Comparison of ENCODE assay signal across 8 cellular contexts in the genomic region with DNA sequence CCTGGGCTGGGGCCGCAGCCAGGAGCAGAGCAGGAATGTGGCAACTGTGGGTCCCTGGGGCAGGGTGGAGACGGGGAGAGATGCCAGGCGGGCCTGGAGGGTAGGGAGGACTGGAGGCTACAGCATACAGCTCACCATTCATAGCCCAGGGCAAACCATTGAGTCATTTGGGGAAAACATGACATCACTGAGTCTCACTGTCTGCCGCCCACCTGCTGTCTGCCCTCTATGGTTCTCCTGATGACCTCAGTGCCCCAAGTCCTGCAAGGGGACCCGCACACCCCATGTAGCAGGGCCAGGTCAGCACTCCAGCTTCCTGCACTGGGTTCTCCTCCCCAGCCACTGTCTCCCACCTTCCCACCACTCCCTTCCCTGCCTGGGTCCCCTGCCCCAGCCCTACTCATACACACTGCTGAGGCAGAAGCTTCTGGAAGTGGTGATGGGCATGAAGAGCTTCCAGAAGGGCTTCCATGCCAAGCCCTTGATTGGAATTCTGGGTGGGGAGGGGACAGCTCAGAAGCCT. TPM values are rescaled to one million over a fixed set of nuclear protein-coding genes. Genes with fewer than 3 reads are reported as not detected.
DNase-seq lines count a peak whose midpoint lies in the region; ATAC-seq, FAIRE-seq and TF ChIP-seq lines count a peak whose summit lies in the region.

No MANE protein-coding gene starts in this region.

- no peaks in the 10 kb centered on the region for H3K36me3 ChIP-seq in skeletal muscle tissue (ENCODE audit: control insufficient read depth in 3 of 3, insufficient read depth in 3 of 3, low read length in 3 of 3)

- ATAC-seq in GM19463 (IDR thresholded peaks at IDR 0.05; ENCODE audit: unreplicated experiment): peak; percentile 90
- no peak for ATAC-seq in left colon
- ATAC-seq in naive thymus-derived CD8-positive, alpha-beta T cell: no peak

- H3K36me3 Mint-ChIP-seq in naive thymus-derived CD8-positive, alpha-beta T cell: no peaks in the 10 kb centered on the region

- peaks cover 89 to 94% (median 94%) of the 10 kb centered on the region in 3 donors for H3K4me1 ChIP-seq in skeletal muscle tissue (ENCODE audit: control insufficient read depth in 3 of 3, insufficient read depth in 3 of 3, low read length in 3 of 3)

- no peak overlapping the region for H3K4me3 Mint-ChIP-seq in naive thymus-derived CD8-positive, alpha-beta T cell

- no peaks in the 10 kb centered on the region for H3K9me3 Mint-ChIP-seq in naive thymus-derived CD8-positive, alpha-beta T cell

- peak overlapping the region; percentile 4 for H3K4me3 ChIP-seq in coronary artery
- H3K4me3 ChIP-seq in skeletal muscle tissue (ENCODE audit: low read length in 3 of 3): peak overlapping the region in 1 of 3 donors; percentile 6

- peaks cover 0 to 6% (median 0%) of the 10 kb centered on the region in 5 donors for H3K27me3 Mint-ChIP-seq in naive thymus-derived CD8-positive, alpha-beta T cell

- no peak for FAIRE-seq in D721Med (lab: Jason Lieb, UNC)

- peak overlapping the region in 2 of 3 donors; percentile 47 to 57 for H3K9ac ChIP-seq in skeletal muscle tissue (ENCODE audit: low read depth in 1 of 3, low read length in 3 of 3)

- peak; percentile 91 for DNase-seq in NCI-H226
- no peak for DNase-seq in coronary artery (ENCODE audit: low spot score)
- DNase-seq in left colon: no peak
- DNase-seq in D721Med (ENCODE audit: insufficient read length, low spot score): no peak
- DNase-seq in naive thymus-derived CD8-positive, alpha-beta T cell: no peak
- no peak for DNase-seq in NCI-H345 treated with DMSO at 0.1 percent for 48 hours (lab: John Stamatoyannopoulos, UW; ENCODE audit: unreplicated experiment)

- H3K27ac Mint-ChIP-seq in naive thymus-derived CD8-positive, alpha-beta T cell: peak overlapping the region in 1 of 10 donors; percentile 77

- TF ChIP-seq CTCF in coronary artery (IDR thresholded peaks at IDR 0.05): no peak
- no peak for TF ChIP-seq CTCF in D721Med (IDR thresholded peaks at IDR 0.05; ENCODE audit: insufficient read depth, missing control alignments)

- H3K27ac ChIP-seq in coronary artery (peak overlapping the region; percentile 83 to 94), skeletal muscle tissue (ENCODE audit: low read depth, low read length) (peak overlapping the region; percentile 84)

- POLR2A ChIA-PET in naive thymus-derived CD8-positive, alpha-beta T cell (lab: Charles Lee): no interaction called here

- H3K27me3 ChIP-seq in skeletal muscle tissue (ENCODE audit: control insufficient read depth in 3 of 3, insufficient read depth in 3 of 3, low read length in 3 of 3): no peaks in the 10 kb centered on the region

- intact Hi-C loops in left colon (cut with DNase I, micrococcal nuclease): no loop called here

- peaks cover 3 to 14% (median 7%) of the 10 kb centered on the region in 4 donors for H3K4me1 Mint-ChIP-seq in naive thymus-derived CD8-positive, alpha-beta T cell

- no peaks in the 10 kb centered on the region for H3K9me3 ChIP-seq in skeletal muscle tissue (ENCODE audit: control insufficient read depth in 3 of 3, low read length in 3 of 3)

RNA-seq across cellular contexts. Expression of a gene that starts 10.4 kb away (rescaled TPM):
- total RNA-seq in skeletal muscle tissue (15.7 TPM), left colon (1 to 10 TPM; 1.1 to 2.7 TPM)
- total RNA-seq in naive thymus-derived CD8-positive, alpha-beta T cell: not detected
- not detected for polyA plus RNA-seq in naive thymus-derived CD8-positive, alpha-beta T cell
